ENCODE assay signal across 8 cellular contexts in genomic region chr1:181482521-181483083, GRCh38. TPM values are rescaled to one million over a fixed set of nuclear protein-coding genes. Genes with fewer than 3 reads are reported as not detected.
DNase-seq lines count a peak whose midpoint lies in the region; ATAC-seq and TF ChIP-seq lines count a peak whose summit lies in the region.

No MANE protein-coding gene starts in this region.

- H3K9me3 ChIP-seq in iPS-15b (ENCODE audit: control insufficient read depth, insufficient read depth, low read length): no peaks in the 10 kb centered on the region

- H3K4me1 Mint-ChIP-seq in CD14-positive monocyte: peaks cover 19% of the 10 kb centered on the region

- H3K4me1 ChIP-seq in iPS-15b (ENCODE audit: control insufficient read depth, insufficient read depth, low read length): peaks cover 2% of the 10 kb centered on the region

- peaks cover 73% of the 10 kb centered on the region for H3K27me3 ChIP-seq in iPS-15b (ENCODE audit: control insufficient read depth, insufficient read depth, low read length)

- intact Hi-C loops in CD14-positive monocyte (cut with micrococcal nuclease): no loop called here

- ATAC-seq in GM19324 (IDR thresholded peaks at IDR 0.05; ENCODE audit: low FRiP score, unreplicated experiment) (peak; percentile 46), HG03565 (IDR thresholded peaks at IDR 0.05; ENCODE audit: unreplicated experiment) (peak; percentile 31)
- ATAC-seq in activated naive CD4-positive, alpha-beta T cell treated with anti-CD3 and anti-CD28 coated beads, Interleukin-2, amount 50 U/mL, for 72 hours: peak; percentile 40 to 84

- H3K27me3 Mint-ChIP-seq in CD14-positive monocyte (ENCODE audit: low read depth in 3 of 3): peaks cover 72 to 81% (median 77%) of the 10 kb centered on the region in 3 donors

- H3K36me3 Mint-ChIP-seq in CD14-positive monocyte: peaks cover 0 to 6% of the 10 kb centered on the region in 2 donors
- H3K36me3 Mint-ChIP-seq in activated naive CD4-positive, alpha-beta T cell treated with anti-CD3 and anti-CD28 coated beads, Interleukin-2, amount 50 U/mL, for 72 hours: peaks cover 0 to 6% of the 10 kb centered on the region in 2 donors

- H3K9ac ChIP-seq in iPS-15b (ENCODE audit: low read depth, low read length): peak overlapping the region; percentile 54

- peaks cover 0 to 22% (median 16%) of the 10 kb centered on the region in 7 donors for H3K9me3 Mint-ChIP-seq in CD14-positive monocyte
- no peaks in the 10 kb centered on the region for H3K9me3 Mint-ChIP-seq in activated naive CD4-positive, alpha-beta T cell treated with anti-CD3 and anti-CD28 coated beads, Interleukin-2, amount 50 U/mL, for 72 hours

- peak overlapping the region; percentile 41 to 79 for H3K4me3 Mint-ChIP-seq in CD14-positive monocyte

- TF ChIP-seq CTCF in CD14-positive monocyte (IDR thresholded peaks at IDR 0.05): no peak

- H3K27ac Mint-ChIP-seq in CD14-positive monocyte: no peak overlapping the region
- no peak overlapping the region for H3K27ac Mint-ChIP-seq in activated naive CD4-positive, alpha-beta T cell treated with anti-CD3 and anti-CD28 coated beads, Interleukin-2, amount 50 U/mL, for 72 hours

- peak overlapping the region; percentile 54 for H3K4me3 ChIP-seq in iPS-15b (ENCODE audit: low read depth, low read length)

- DNase-seq in CD14-positive monocyte (ENCODE audit: low spot score) (no peak), kidney glomerular epithelial cell (lab: John Stamatoyannopoulos, UW) (no peak), NCI-H146 treated with DMSO at 0.1 percent for 48 hours (lab: John Stamatoyannopoulos, UW; ENCODE audit: unreplicated experiment) (no peak)
- DNase-seq in activated naive CD4-positive, alpha-beta T cell treated with anti-CD3 and anti-CD28 coated beads, Interleukin-2, amount 50 U/mL, for 72 hours (ENCODE audit: low spot score in 2 of 2): peak in 1 of 2 donors; percentile 66
- peak; percentile 40 to 44 for DNase-seq in stimulated activated CD4-positive, alpha-beta T cell treated with anti-CD3 and anti-CD28 coated beads, Interleukin-2, amount 100 ng/mL, for 48 hours

- H3K36me3 ChIP-seq in iPS-15b (ENCODE audit: control insufficient read depth, insufficient read depth, low read length): no peaks in the 10 kb centered on the region

RNA-seq across cellular contexts. Expression of gene CACNA1E, which starts 0.7 kb away (rescaled TPM):
- polyA plus RNA-seq in CD14-positive monocyte: not detected
- total RNA-seq in activated naive CD4-positive, alpha-beta T cell treated with anti-CD3 and anti-CD28 coated beads, Interleukin-2, amount 50 U/mL, for 72 hours: under 1 TPM; 0.02 to 0.16 TPM

Comparison
In these comparisons a context has a peak if more than half of its experiments do, and no peak if none do; other contexts are left out.
1. DNase-seq: peak in stimulated activated CD4-positive, alpha-beta T cell treated with anti-CD3 and anti-CD28 coated beads, Interleukin-2, amount 100 ng/mL, for 48 hours (2 of 2); none in CD14-positive monocyte (single experiment), kidney glomerular epithelial cell (single experiment) and NCI-H146 treated with DMSO at 0.1 percent for 48 hours (single experiment).
2. Peak in every context shown above with its lines, with median percentiles within 50 percentile points of each other: ATAC-seq.